ENCODE assay signal across 11 cellular contexts in the genomic region with DNA sequence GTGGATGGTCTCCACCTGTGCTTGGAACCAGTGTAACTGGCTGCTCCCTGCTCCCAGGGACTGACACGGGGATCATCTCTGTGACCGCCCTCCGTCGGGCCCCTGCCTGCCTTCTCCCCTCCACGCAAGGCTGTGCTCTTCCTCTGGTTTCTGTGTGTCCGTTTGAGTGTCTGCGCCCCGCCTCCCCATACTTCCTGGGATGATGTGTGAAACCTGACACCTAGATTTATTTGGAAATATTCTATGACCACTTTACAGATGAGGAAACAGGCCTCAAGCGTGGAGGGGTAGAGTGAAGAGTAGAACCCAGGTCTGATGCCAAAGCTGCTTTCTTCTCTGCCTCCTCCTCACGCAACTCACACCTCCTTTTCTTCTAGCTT. TPM values are rescaled to one million over a fixed set of nuclear protein-coding genes. Genes with fewer than 3 reads are reported as not detected.
DNase-seq lines count a peak whose midpoint lies in the region; ATAC-seq, FAIRE-seq and TF ChIP-seq lines count a peak whose summit lies in the region.
"Had no signal": no experiment of that assay in that cellular context is flagged by ENCODE, and none has a peak within 500 bp of the region (broad histone marks: within the 10 kb centered on the region; RNA-seq: fewer than 3 reads in every experiment).

No MANE protein-coding gene starts in this region.

- H3K27ac ChIP-seq in 22Rv1 (peak overlapping the region; percentile 80), neural progenitor cell (no peak overlapping the region)

- no peaks in the 10 kb centered on the region for H3K36me3 Mint-ChIP-seq in neural progenitor cell

- peak overlapping the region; percentile 65 for H3K9ac ChIP-seq in NT2/D1 (ENCODE audit: insufficient read length, low read depth)
- peak overlapping the region; percentile 31 for H3K9ac ChIP-seq in endocrine pancreas (ENCODE audit: control insufficient read depth, insufficient read depth, low read length)
- H3K9ac ChIP-seq in neural progenitor cell, result no peak overlapping the region

- peaks cover 4% of the 10 kb centered on the region for H3F3A ChIP-seq in neural progenitor cell (ENCODE audit: low read depth)

- H3K9me3 Mint-ChIP-seq in neural progenitor cell, result no peaks in the 10 kb centered on the region

- H2AFZ ChIP-seq in neural progenitor cell (replicated peaks), result no peak overlapping the region

- peak overlapping the region; percentile 68 for H3K4me3 Mint-ChIP-seq in neural progenitor cell

- TF ChIP-seq CTCF in 22Rv1 (IDR thresholded peaks at IDR 0.05) (no peak), neural progenitor cell (IDR thresholded peaks at IDR 0.05) (no peak)

- DNase-seq in NT2/D1 (ENCODE audit: low read depth, low spot score) (no peak), neural progenitor cell (ENCODE audit: low spot score) (no peak), NCI-H2196 (lab: John Stamatoyannopoulos, UW; ENCODE audit: unreplicated experiment) (no peak), GM19239 (ENCODE audit: insufficient read length, low spot score) (no peak)
- no peak for DNase-seq in stimulated activated naive CD4-positive, alpha-beta T cell treated with Interleukin-2 at 50 U/mL for 16 hours (lab: John Stamatoyannopoulos, UW)
- DNase-seq: NCI-H2081 treated with DMSO at 0.1 percent for 48 hours, SW 1271 had no signal

- H3K4me1 ChIP-seq in NT2/D1 (ENCODE audit: insufficient read depth, insufficient read length) (peaks cover 53% of the 10 kb centered on the region), endocrine pancreas (ENCODE audit: control insufficient read depth, insufficient read depth, low read length) (no peaks in the 10 kb centered on the region), neural progenitor cell (peaks cover 37% of the 10 kb centered on the region)

- peaks cover 82% of the 10 kb centered on the region for H3K4me1 Mint-ChIP-seq in neural progenitor cell

- no peak for ATAC-seq in GM21526 (IDR thresholded peaks at IDR 0.05; ENCODE audit: low FRiP score, unreplicated experiment)

- H3K79me2 ChIP-seq in neural progenitor cell (ENCODE audit: low read depth), result no peaks in the 10 kb centered on the region

- no peaks in the 10 kb centered on the region for H4K20me1 ChIP-seq in neural progenitor cell (ENCODE audit: low read depth)

- H3K27me3 ChIP-seq in NT2/D1 (ENCODE audit: insufficient read depth, insufficient read length) (no peaks in the 10 kb centered on the region), endocrine pancreas (ENCODE audit: control insufficient read depth, insufficient read depth, low read length) (no peaks in the 10 kb centered on the region), neural progenitor cell (no peaks in the 10 kb centered on the region)

- peaks cover 7% of the 10 kb centered on the region for H3K27me3 Mint-ChIP-seq in neural progenitor cell (ENCODE audit: insufficient read depth, low read depth)

- H3K4me2 ChIP-seq in neural progenitor cell, result no peak overlapping the region

- H3K36me3 ChIP-seq in NT2/D1 (ENCODE audit: insufficient read depth, insufficient read length, low read length) (peaks cover 25% of the 10 kb centered on the region), endocrine pancreas (ENCODE audit: control insufficient read depth, insufficient read depth, low read length) (no peaks in the 10 kb centered on the region), neural progenitor cell (no peaks in the 10 kb centered on the region)

- no peaks in the 10 kb centered on the region for H3K9me3 ChIP-seq in NT2/D1 (ENCODE audit: insufficient read depth, low read length)
- H3K9me3 ChIP-seq in endocrine pancreas (ENCODE audit: control insufficient read depth, low read length), result no peaks in the 10 kb centered on the region
- no peaks in the 10 kb centered on the region for H3K9me3 ChIP-seq in neural progenitor cell (ENCODE audit: low read depth)
- H3K9me3 ChIP-seq: Caco-2 had no signal

- no peak for FAIRE-seq in GM19239 (lab: Jason Lieb, UNC)

- H3K27ac Mint-ChIP-seq in neural progenitor cell, result peak overlapping the region; percentile 70

- H3K4me3 ChIP-seq in NT2/D1 (ENCODE audit: insufficient read length, low read depth) (no peak overlapping the region), endocrine pancreas (ENCODE audit: control insufficient read depth, insufficient read depth, low read length) (no peak overlapping the region), neural progenitor cell (no peak overlapping the region)

RNA-seq across cellular contexts. Expression of a gene that starts 24.3 kb away (rescaled TPM):
- 6.5 and 8.6 TPM in 2 replicates for total RNA-seq in neural progenitor cell (ENCODE audit: low replicate concordance)

RNA-seq across cellular contexts. Expression of a gene that starts 48.9 kb away (rescaled TPM):
- total RNA-seq in neural progenitor cell (ENCODE audit: low replicate concordance), result 5.3 and 6.8 TPM in 2 replicates
